8 cellular contexts compared by ENCODE assay signal in the genomic region with DNA sequence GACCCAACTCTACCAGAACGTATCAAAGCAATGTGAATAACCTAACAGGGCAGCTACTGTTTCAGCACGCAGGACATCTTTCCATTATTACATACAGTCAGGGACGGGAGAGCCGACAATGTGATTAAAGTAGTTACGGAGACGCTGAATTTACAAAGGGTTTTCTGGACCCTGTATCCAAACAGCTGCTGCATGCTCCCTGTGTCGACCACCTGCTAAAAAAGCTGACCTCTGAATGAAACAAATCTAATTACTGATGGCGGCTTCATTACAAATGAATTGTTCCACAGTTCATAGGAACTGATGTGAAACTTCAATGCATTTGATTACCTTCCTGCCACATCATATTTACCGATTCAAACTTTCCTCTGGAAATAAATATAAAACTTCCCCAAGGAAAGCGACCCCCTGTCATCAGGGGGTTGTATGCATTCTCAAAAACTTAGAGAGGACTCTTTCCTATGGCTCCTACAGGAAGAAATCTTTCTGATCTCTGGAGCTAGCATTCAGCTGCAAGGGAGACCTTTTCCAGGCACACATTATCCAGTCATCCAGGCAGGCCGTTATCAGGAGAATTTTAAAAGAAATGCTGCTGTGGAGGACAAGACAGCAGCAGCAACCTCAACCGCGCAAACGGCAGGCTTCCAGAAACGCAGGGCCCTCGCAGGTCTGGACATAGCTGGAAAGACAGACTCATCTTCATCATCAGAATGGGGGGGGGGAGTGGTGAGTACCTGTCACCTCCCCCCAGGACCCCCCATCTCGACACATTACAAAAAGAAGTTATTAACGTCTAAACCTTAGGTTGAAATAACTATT. TPM values are rescaled to one million over a fixed set of nuclear protein-coding genes. Genes with fewer than 3 reads are reported as not detected.
DNase-seq lines count a peak whose midpoint lies in the region; ATAC-seq and TF ChIP-seq lines count a peak whose summit lies in the region.

No MANE protein-coding gene starts in this region.

- H3K9me3 ChIP-seq in SJCRH30 (replicated peaks), result no peaks in the 10 kb centered on the region

- H3K27me3 ChIP-seq in SJCRH30 (no peaks in the 10 kb centered on the region), foreskin keratinocyte (no peaks in the 10 kb centered on the region), rectal smooth muscle tissue (ENCODE audit: control insufficient read depth, insufficient read depth, low read length) (no peaks in the 10 kb centered on the region)

- no peaks in the 10 kb centered on the region for H3K27me3 Mint-ChIP-seq in Calu3 (ENCODE audit: unreplicated experiment)

- H3K27ac Mint-ChIP-seq in Calu3 (ENCODE audit: unreplicated experiment), result peak overlapping the region; percentile 50

- no peaks in the 10 kb centered on the region for H3K9me3 Mint-ChIP-seq in Calu3 (ENCODE audit: low read depth, unreplicated experiment)

- H3K27ac ChIP-seq in SJCRH30 (peak overlapping the region; percentile 63), foreskin keratinocyte (peak overlapping the region; percentile 80), rectal smooth muscle tissue (ENCODE audit: low read depth, low read length) (peak overlapping the region; percentile 75)

- H3K4me1 ChIP-seq in SJCRH30, result peaks cover 8% of the 10 kb centered on the region
- peaks cover 32% of the 10 kb centered on the region for H3K4me1 ChIP-seq in foreskin keratinocyte
- peaks cover 7% of the 10 kb centered on the region for H3K4me1 ChIP-seq in rectal smooth muscle tissue (ENCODE audit: control insufficient read depth, insufficient read depth, low read length)

- H3K36me3 Mint-ChIP-seq in Calu3 (ENCODE audit: insufficient read depth, unreplicated experiment), result peaks cover 32% of the 10 kb centered on the region

- CTCF ChIA-PET in Calu3 (lab: Charles Lee), result no interaction called here

- intact Hi-C loops in Calu3 (cut with micrococcal nuclease; ENCODE audit: unreplicated experiment), result loop anchor here (5.0 to 10.0 kb wide), 2 partner anchors 450 to 1958 kb away; no protein-coding TSS in a partner anchor

- no peak for TF ChIP-seq CTCF in Calu3 (IDR thresholded peaks at IDR 0.05; ENCODE audit: unreplicated experiment)
- no peak for TF ChIP-seq CTCF in foreskin keratinocyte (conservative IDR thresholded peaks at IDR 0.05)

- H3K36me3 ChIP-seq in SJCRH30, result no peaks in the 10 kb centered on the region
- H3K36me3 ChIP-seq in rectal smooth muscle tissue (ENCODE audit: control insufficient read depth, insufficient read depth, low read length), result no peaks in the 10 kb centered on the region

- ATAC-seq in foreskin keratinocyte (no peak), HG03095 (IDR thresholded peaks at IDR 0.05; ENCODE audit: unreplicated experiment) (no peak), GM19035 (IDR thresholded peaks at IDR 0.05; ENCODE audit: unreplicated experiment) (no peak)

- peak overlapping the region; percentile 79 for H3K4me3 Mint-ChIP-seq in Calu3 (ENCODE audit: low read depth, unreplicated experiment)

- BruUV-seq in Calu3 (replicated peaks; lab: Mats Ljungman, UMichigan), result no TSS peak

- peak overlapping the region; percentile 78 for H3K4me3 ChIP-seq in SJCRH30
- peak overlapping the region; percentile 67 for H3K4me3 ChIP-seq in rectal smooth muscle tissue (ENCODE audit: low read length)

- H3K9ac ChIP-seq in rectal smooth muscle tissue (ENCODE audit: low read length), result no peak overlapping the region

- no peaks in the 10 kb centered on the region for H3K4me1 Mint-ChIP-seq in Calu3 (ENCODE audit: low read depth, unreplicated experiment)

- DNase-seq in Calu3, result no peak
- peak; percentile 28 to 63 for DNase-seq in SJCRH30
- DNase-seq in foreskin keratinocyte, result peak in 1 of 2 donors; percentile 54
- no peak for DNase-seq in HuH-7.5 (ENCODE audit: low spot score)
- DNase-seq in SKM-1 treated with dmso at 0.1 percent for 144 hours (lab: John Stamatoyannopoulos, UW; ENCODE audit: unreplicated experiment), result no peak

RNA-seq across cellular contexts. Expression of gene EFNB2, which starts 3.1 kb away (rescaled TPM):
- total RNA-seq in Calu3 (2022) (14.3 and 16.9 TPM in 2 replicates), foreskin keratinocyte (65.1 and 66.2 TPM in 2 replicates)
- total RNA-seq in SJCRH30 (2014; rRNA removed; shearing (Covaris generic)), result 18.0 and 19.0 TPM in 2 replicates
- 21.9 and 23.7 TPM in 2 replicates for polyA plus RNA-seq in foreskin keratinocyte

RNA-seq across cellular contexts. Expression of gene ARGLU1, which starts 35.6 kb away (rescaled TPM):
- total RNA-seq in Calu3 (2022) (28.8 and 34.0 TPM in 2 replicates), foreskin keratinocyte (43.8 and 50.2 TPM in 2 replicates)
- 66.9 and 100 TPM in 2 replicates for total RNA-seq in SJCRH30 (2014; rRNA removed; shearing (Covaris generic))
- polyA plus RNA-seq in foreskin keratinocyte, result 25.3 and 31.0 TPM in 2 replicates

Comparison
In these comparisons a context has a peak if more than half of its experiments do, and no peak if none do; other contexts are left out.
1. DNase-seq: peak in SJCRH30 (2 of 2); none in Calu3 (single experiment), HuH-7.5 (single experiment) and SKM-1 treated with dmso at 0.1 percent for 144 hours (single experiment).
2. Peak in every context shown above with its lines, with median percentiles within 50 percentile points of each other: H3K27ac ChIP-seq.